21 cellular contexts compared by ENCODE assay signal in the genomic region with DNA sequence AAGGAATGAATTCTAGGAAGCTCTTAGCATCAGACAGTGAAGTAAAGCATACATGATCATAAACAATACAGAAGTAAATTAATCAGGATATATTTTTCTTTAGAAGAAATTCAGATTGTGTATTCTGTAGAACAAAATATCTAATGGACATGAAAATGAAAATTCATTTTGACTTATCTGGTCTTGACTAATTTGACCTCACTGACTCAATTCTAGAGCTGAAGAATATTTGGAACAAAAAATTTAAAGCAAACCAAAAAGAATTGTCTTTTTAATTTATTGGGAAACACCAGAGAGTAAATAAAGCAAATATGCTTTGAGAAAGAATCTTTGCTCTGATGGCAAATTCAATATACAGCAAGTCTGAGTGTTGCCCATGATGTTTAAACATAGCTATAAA.
"Had no signal": no experiment of that assay in that cellular context is flagged by ENCODE, and none has a peak within 500 bp of the region (broad histone marks: within the 10 kb centered on the region; RNA-seq: fewer than 3 reads in every experiment).

No MANE protein-coding gene starts in this region.

- H3K27ac ChIP-seq: KMS-11, SJCRH30 had no signal

- DNase-seq: IMR-90, Kasumi-1, MM.1S, NCI-H1092 treated with DMSO at 0.1 percent for 48 hours, NCI-H1436, NCI-H187, NCI-H2029, NCI-H2081 treated with DMSO at 0.1 percent for 48 hours, NCI-H2171, NCI-H226, NCI-H446, NCI-H510A, NCI-H524 treated with DMSO at 0.1 percent for 48 hours, NCI-H69, NCI-H774, RPMI8226, SHP77 treated with DMSO at 0.1 percent for 48 hours, SJCRH30 had no signal

- H3K4me1 ChIP-seq: SJCRH30 had no signal

- H3K4me3 ChIP-seq: SJCRH30 had no signal

- ATAC-seq: HepG2, SK-N-SH treated with all-trans-retinoic acid at 6 μM for 48 hours had no signal

- H3K27me3 ChIP-seq: SJCRH30 had no signal

- H3K9me3 ChIP-seq: SJCRH30 had no signal
